Comparison of ENCODE assay signal across 2 cellular contexts in genomic region chr16:65154321-65154720, GRCh38.
TF ChIP-seq lines count a peak whose summit lies in the region.

No MANE protein-coding gene starts in this region.

TF ChIP-seq in GM23338, 12 proteins besides CTCF, POLR2A, EP300 and RAD21:
- 0 out of 2 replicates have a peak, but pooled peaks have one; percentile 19 for TF ChIP-seq ZNF462 (CRISPR knock-in tag; IDR thresholded peaks at IDR 0.05)
- no peak for TF ChIP-seq POLR2AphosphoS5 (IDR thresholded peaks at IDR 0.05; ENCODE audit: low read depth)
- TF ChIP-seq, protein P1, sequence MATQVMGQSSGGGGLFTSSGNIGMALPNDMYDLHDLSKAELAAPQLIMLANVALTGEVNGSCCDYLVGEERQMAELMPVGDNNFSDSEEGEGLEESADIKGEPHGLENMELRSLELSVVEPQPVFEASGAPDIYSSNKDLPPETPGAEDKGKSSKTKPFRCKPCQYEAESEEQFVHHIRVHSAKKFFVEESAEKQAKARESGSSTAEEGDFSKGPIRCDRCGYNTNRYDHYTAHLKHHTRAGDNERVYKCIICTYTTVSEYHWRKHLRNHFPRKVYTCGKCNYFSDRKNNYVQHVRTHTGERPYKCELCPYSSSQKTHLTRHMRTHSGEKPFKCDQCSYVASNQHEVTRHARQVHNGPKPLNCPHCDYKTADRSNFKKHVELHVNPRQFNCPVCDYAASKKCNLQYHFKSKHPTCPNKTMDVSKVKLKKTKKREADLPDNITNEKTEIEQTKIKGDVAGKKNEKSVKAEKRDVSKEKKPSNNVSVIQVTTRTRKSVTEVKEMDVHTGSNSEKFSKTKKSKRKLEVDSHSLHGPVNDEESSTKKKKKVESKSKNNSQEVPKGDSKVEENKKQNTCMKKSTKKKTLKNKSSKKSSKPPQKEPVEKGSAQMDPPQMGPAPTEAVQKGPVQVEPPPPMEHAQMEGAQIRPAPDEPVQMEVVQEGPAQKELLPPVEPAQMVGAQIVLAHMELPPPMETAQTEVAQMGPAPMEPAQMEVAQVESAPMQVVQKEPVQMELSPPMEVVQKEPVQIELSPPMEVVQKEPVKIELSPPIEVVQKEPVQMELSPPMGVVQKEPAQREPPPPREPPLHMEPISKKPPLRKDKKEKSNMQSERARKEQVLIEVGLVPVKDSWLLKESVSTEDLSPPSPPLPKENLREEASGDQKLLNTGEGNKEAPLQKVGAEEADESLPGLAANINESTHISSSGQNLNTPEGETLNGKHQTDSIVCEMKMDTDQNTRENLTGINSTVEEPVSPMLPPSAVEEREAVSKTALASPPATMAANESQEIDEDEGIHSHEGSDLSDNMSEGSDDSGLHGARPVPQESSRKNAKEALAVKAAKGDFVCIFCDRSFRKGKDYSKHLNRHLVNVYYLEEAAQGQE (IDR thresholded peaks at IDR 0.05; ENCODE audit: unreplicated experiment), result peak; percentile 59
- no peak for TF ChIP-seq NANOG (IDR thresholded peaks at IDR 0.05; ENCODE audit: borderline replicate concordance)

TF ChIP-seq in WTC11, 78 proteins besides CTCF, POLR2A, EP300 and RAD21 (continued from another document):
- 0 out of 2 replicates have a peak, but pooled peaks have one; percentile 27 for TF ChIP-seq TEAD1 (CRISPR knock-in tag; IDR thresholded peaks at IDR 0.05)
